Comparison of ENCODE assay signal across 14 cellular contexts in genomic region chr9:77450093-77450475, GRCh38.
"Had no signal": no experiment of that assay in that cellular context is flagged by ENCODE, and none has a peak within 500 bp of the region (broad histone marks: within the 10 kb centered on the region; RNA-seq: fewer than 3 reads in every experiment).

No MANE protein-coding gene starts in this region.

- H3K36me3 ChIP-seq: colonic mucosa, heart left ventricle, sigmoid colon had no signal

- H3K4me3 ChIP-seq: colonic mucosa, heart left ventricle, sigmoid colon had no signal

- H3K9me3 ChIP-seq: colonic mucosa, sigmoid colon had no signal

- ATAC-seq: naive thymus-derived CD4-positive, alpha-beta T cell had no signal

- H3K4me1 ChIP-seq: colonic mucosa, heart left ventricle had no signal

- H3K27ac ChIP-seq: colonic mucosa, heart left ventricle, sigmoid colon had no signal

- H3K27me3 ChIP-seq: colonic mucosa, heart left ventricle, sigmoid colon had no signal

- DNase-seq: colonic mucosa; dermis blood vessel endothelial cell; foreskin melanocyte; hypothalamus; kidney glomerular epithelial cell; mesendoderm; naive thymus-derived CD4-positive, alpha-beta T cell; nephron progenitor cell; posterior cingulate gyrus; sigmoid colon; small intestine; stimulated activated CD4-positive, alpha-beta T cell treated with anti-CD3 and anti-CD28 coated beads, Interleukin-2, amount 100 ng/mL, for 48 hours; stimulated activated naive CD4-positive, alpha-beta T cell treated with Interleukin-2 at 50 U/mL for 16 hours had no signal
